In the genomic region with DNA sequence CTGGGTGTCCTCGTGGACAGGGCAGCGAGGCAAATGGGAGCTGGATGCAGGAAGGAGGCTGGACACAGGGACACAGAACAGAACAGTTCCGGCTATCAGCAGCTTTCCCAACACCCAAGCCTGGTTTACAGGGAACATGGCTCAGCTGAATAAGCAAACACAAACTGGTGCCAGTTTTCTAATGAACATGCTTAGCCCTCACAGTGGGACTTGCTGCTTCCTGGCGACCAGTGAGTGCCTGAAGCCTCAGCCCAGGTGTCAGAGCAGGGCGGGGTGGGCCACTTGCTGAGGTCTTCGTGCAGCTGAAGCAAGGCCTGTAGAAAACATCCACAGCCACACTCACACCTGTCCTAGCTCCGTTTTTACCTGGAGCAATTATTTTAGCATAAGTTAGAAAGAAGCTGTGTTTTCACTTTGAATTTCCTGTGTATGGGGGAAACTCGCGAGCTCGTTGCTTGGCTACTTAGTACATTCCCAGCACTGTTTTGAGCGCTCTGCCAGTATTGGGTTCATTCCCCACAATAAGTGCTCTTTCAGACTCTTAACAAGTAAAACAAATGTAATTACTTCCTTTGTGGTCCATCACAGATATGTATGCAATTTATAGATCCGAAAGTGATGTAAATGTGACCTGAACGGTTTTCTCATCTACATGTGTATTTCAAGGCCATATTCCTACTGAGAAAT, we compare ENCODE assay signal across 14 cellular contexts.
"Had no signal": no experiment of that assay in that cellular context is flagged by ENCODE, and none has a peak within 500 bp of the region (broad histone marks: within the 10 kb centered on the region; RNA-seq: fewer than 3 reads in every experiment).

No MANE protein-coding gene starts in this region.

- H3K27ac ChIP-seq: cardiac muscle cell, esophagus squamous epithelium, heart right ventricle, neutrophil had no signal

- H3K4me3 ChIP-seq: cardiac muscle cell, esophagus squamous epithelium, heart right ventricle had no signal

- ATAC-seq: heart right ventricle; natural killer cell; stimulated activated naive B cell treated with anti-CD40 and anti-IgM and Interleukin-4, amounts not matched to agents 10 μg/mL and 1 μg/mL and 100 μg/mL, for 72 hours had no signal

- FAIRE-seq: endothelial cell of umbilical vein, urothelium cell line had no signal

- H3K36me3 ChIP-seq: cardiac muscle cell, esophagus squamous epithelium, heart right ventricle, neutrophil had no signal

- H3K4me1 ChIP-seq: esophagus squamous epithelium, heart right ventricle had no signal

- H3K9me3 ChIP-seq: esophagus squamous epithelium, heart right ventricle, neutrophil had no signal

- H3K27me3 ChIP-seq: cardiac muscle cell, esophagus squamous epithelium, neutrophil had no signal

- DNase-seq: activated B cell treated with CpG ODN at 0.5 μM for 24 hours; activated CD4-positive, alpha-beta memory T cell treated with anti-CD3 and anti-CD28 coated beads for 36 hours; activated CD4-positive, alpha-beta T cell treated with anti-CD3 and anti-CD28 coated beads for 4 hours; activated T-cell treated with anti-CD3 and anti-CD28 coated beads for 4 hours; amniotic stem cell; effector memory CD4-positive, alpha-beta T cell; esophagus squamous epithelium; heart right ventricle; natural killer cell; stimulated activated naive B cell treated with anti-CD40 and anti-IgM and Interleukin-4, amounts not matched to agents 10 μg/mL and 1 μg/mL and 100 μg/mL, for 72 hours had no signal
